ENCODE assay signal across 23 cellular contexts in genomic region chr1:9118186-9118585, GRCh38. TPM values are rescaled to one million over a fixed set of nuclear protein-coding genes. Genes with fewer than 3 reads are reported as not detected.
"Had no signal": no experiment of that assay in that cellular context is flagged by ENCODE, and none has a peak within 500 bp of the region (broad histone marks: within the 10 kb centered on the region; RNA-seq: fewer than 3 reads in every experiment).

No MANE protein-coding gene starts in this region.

- H3K9me3 ChIP-seq: prostate gland, testis had no signal

- H3K4me3 Mint-ChIP-seq: activated CD8-positive, alpha-beta T cell treated with anti-CD3 and anti-CD28 coated beads, Interleukin-2, amount 10 ng/mL, durations not matched to agents 7 days and 5 days; brain; naive thymus-derived CD4-positive, alpha-beta T cell; neural crest cell; type B pancreatic cell had no signal

- H3K4me3 ChIP-seq: lung, prostate gland, testis had no signal

- H3K27ac Mint-ChIP-seq: activated CD8-positive, alpha-beta T cell treated with anti-CD3 and anti-CD28 coated beads, Interleukin-2, amount 10 ng/mL, durations not matched to agents 7 days and 5 days; activated naive CD4-positive, alpha-beta T cell treated with anti-CD3 and anti-CD28 coated beads, Interleukin-2, amount 50 U/mL, for 72 hours; brain; naive thymus-derived CD4-positive, alpha-beta T cell; type B pancreatic cell had no signal

- H3K36me3 Mint-ChIP-seq: activated naive CD4-positive, alpha-beta T cell treated with anti-CD3 and anti-CD28 coated beads, Interleukin-2, amount 50 U/mL, for 72 hours; brain; naive thymus-derived CD4-positive, alpha-beta T cell; type B pancreatic cell had no signal

- H3K27ac ChIP-seq: prostate gland, testis had no signal

- DNase-seq: activated CD4-positive, alpha-beta T cell treated with anti-CD3 and anti-CD28 coated beads for 1 hour; activated CD4-positive, alpha-beta T cell treated with anti-CD3 and anti-CD28 coated beads, Interleukin-2, amount 50 U/mL, for 1 hour; activated CD8-positive, alpha-beta T cell treated with anti-CD3 and anti-CD28 coated beads, Interleukin-2, amount 10 ng/mL, durations not matched to agents 7 days and 5 days; activated T-cell treated with anti-CD3 and anti-CD28 coated beads, Interleukin-2, amount 50 U/mL, for 1 hour; central memory CD4-positive, alpha-beta T cell; dermis blood vessel endothelial cell; effector CD8-positive, alpha-beta T cell; foreskin melanocyte; glutamatergic neuron; hypothalamus; naive thymus-derived CD4-positive, alpha-beta T cell; stimulated activated CD4-positive, alpha-beta T cell treated with anti-CD3 and anti-CD28 coated beads, Interleukin-12 subunit alpha, Interleukin-12 subunit beta, amount 100 ng/mL, for 4 hours; stimulated activated CD4-positive, alpha-beta T cell treated with anti-CD3 and anti-CD28 coated beads, Interleukin-1b, Interleukin-23, amount 100 ng/mL, for 48 hours; T-helper 9 cell; testis had no signal

- H3K9me3 Mint-ChIP-seq: activated naive CD4-positive, alpha-beta T cell treated with anti-CD3 and anti-CD28 coated beads, Interleukin-2, amount 50 U/mL, for 72 hours; brain; naive thymus-derived CD4-positive, alpha-beta T cell; neural crest cell; type B pancreatic cell had no signal

- H3K4me1 Mint-ChIP-seq: brain had no signal

- H3K27me3 ChIP-seq: testis had no signal

- ATAC-seq: activated CD8-positive, alpha-beta T cell treated with anti-CD3 and anti-CD28 coated beads, Interleukin-2, amount 10 ng/mL, durations not matched to agents 7 days and 5 days; activated naive CD4-positive, alpha-beta T cell treated with anti-CD3 and anti-CD28 coated beads, Interleukin-2, amount 50 U/mL, for 72 hours; naive thymus-derived CD4-positive, alpha-beta T cell; right cardiac atrium had no signal

- H3K36me3 ChIP-seq: prostate gland had no signal

- H3K4me1 ChIP-seq: prostate gland, testis had no signal

- H3K27me3 Mint-ChIP-seq: brain, type B pancreatic cell had no signal

RNA-seq across cellular contexts. Expression of gene SLC2A5, which starts 48.8 kb away (rescaled TPM):
- total RNA-seq: activated CD8-positive, alpha-beta T cell treated with anti-CD3 and anti-CD28 coated beads, Interleukin-2, amount 10 ng/mL, durations not matched to agents 7 days and 5 days; activated naive CD4-positive, alpha-beta T cell treated with anti-CD3 and anti-CD28 coated beads, Interleukin-2, amount 50 U/mL, for 72 hours; neural crest cell; T-helper 1 cell treated with Interleukin-12 subunit alpha and Interleukin-12 subunit beta and Interleukin-4 antibody, amounts not matched to agents 30 ng/mL and 1 ng/mL, for 36 hours had no signal
- polyA plus RNA-seq: naive thymus-derived CD4-positive, alpha-beta T cell had no signal
